Comparison of ENCODE assay signal across 1 cellular context in genomic region chr19:51253088-51253806, GRCh38.
TF ChIP-seq lines count a peak whose summit lies in the region.

No MANE protein-coding gene starts in this region.

TF ChIP-seq in K562, 482 proteins besides CTCF, POLR2A, EP300 and RAD21:
- TF ChIP-seq MAFK (IDR thresholded peaks at IDR 0.05; ENCODE audit: low read length) (no peak), HEY1 (CRISPR knock-in tag; IDR thresholded peaks at IDR 0.05; ENCODE audit: borderline replicate concordance) (no peak), ATF3 (IDR thresholded peaks at IDR 0.05) (no peak), ATF3 (CRISPR knock-in tag; conservative IDR thresholded peaks at IDR 0.05) (no peak), TARDBP (IDR thresholded peaks at IDR 0.05) (no peak), ZNF639 (CRISPR knock-in tag; conservative IDR thresholded peaks at IDR 0.05 in 1 of 2, IDR thresholded peaks at IDR 0.05 in 1 of 2) (no peak), ETV6 (IDR thresholded peaks at IDR 0.05; ENCODE audit: borderline replicate concordance in 1 of 2, low read depth in 2 of 2, low read length in 1 of 2) (peak; percentile 71 to 79; a peak in 2 of 4 replicates), ETV6 (CRISPR knock-in tag; IDR thresholded peaks at IDR 0.05; ENCODE audit: borderline replicate concordance) (no peak), HMG20A (CRISPR knock-in tag; conservative IDR thresholded peaks at IDR 0.05) (no peak), ZBTB12 (CRISPR knock-in tag; IDR thresholded peaks at IDR 0.05) (no peak), E2F4 (CRISPR knock-in tag; IDR thresholded peaks at IDR 0.05; ENCODE audit: low read depth) (no peak), POLR3G (IDR thresholded peaks at IDR 0.05; ENCODE audit: extremely low read depth, insufficient read length, insufficient replicate concordance) (no peak), TBL1XR1 (IDR thresholded peaks at IDR 0.05; ENCODE audit: low read length in 2 of 2) (no peak), C11orf30 (IDR thresholded peaks at IDR 0.05; ENCODE audit: low read depth) (0 out of 2 replicates have a peak, but pooled peaks have one; percentile 26), KAT7 (CRISPR knock-in tag; IDR thresholded peaks at IDR 0.05; ENCODE audit: borderline replicate concordance) (no peak), CUX1 (CRISPR knock-in tag; IDR thresholded peaks at IDR 0.05) (no peak), MTA3 (IDR thresholded peaks at IDR 0.05; ENCODE audit: borderline replicate concordance) (no peak), MCM3 (IDR thresholded peaks at IDR 0.05) (no peak), PKNOX1 (IDR thresholded peaks at IDR 0.05) (peak; percentile 23; the same call in 1 of the 2 replicates), HDAC1 (IDR thresholded peaks at IDR 0.05) (no peak), NCOA6 (IDR thresholded peaks at IDR 0.05) (no peak), ZNF277 (CRISPR knock-in tag; IDR thresholded peaks at IDR 0.05; ENCODE audit: borderline replicate concordance) (no peak), HES1 (IDR thresholded peaks at IDR 0.05; ENCODE audit: low read depth) (no peak), NBN (IDR thresholded peaks at IDR 0.05; ENCODE audit: low read depth) (no peak), ZFPM2 (CRISPR knock-in tag; IDR thresholded peaks at IDR 0.05) (no peak), MIER1 (IDR thresholded peaks at IDR 0.05; ENCODE audit: low read depth) (no peak), MAX (CRISPR knock-in tag; IDR thresholded peaks at IDR 0.05) (no peak), GABPA (tag; conservative IDR thresholded peaks at IDR 0.05; ENCODE audit: low read depth) (0 out of 2 replicates have a peak, but pooled peaks have one; percentile 30), RBM17 (IDR thresholded peaks at IDR 0.05; ENCODE audit: borderline replicate concordance, low read depth, low read length) (no peak), POU5F1 (IDR thresholded peaks at IDR 0.05; ENCODE audit: borderline replicate concordance, low read depth, low read length, partially characterized antibody) (no peak), ZNF507 (tag; conservative IDR thresholded peaks at IDR 0.05) (no peak), REST (CRISPR knock-in tag; IDR thresholded peaks at IDR 0.05; ENCODE audit: low read depth) (no peak), MTA2 (IDR thresholded peaks at IDR 0.05; ENCODE audit: low read depth) (no peak), NFATC3 (IDR thresholded peaks at IDR 0.05) (no peak), ZNF668 (CRISPR knock-in tag; IDR thresholded peaks at IDR 0.05) (no peak), SMAD1 (IDR thresholded peaks at IDR 0.05; ENCODE audit: low read depth, low read length, partially characterized antibody) (no peak), SMAD3 (CRISPR knock-in tag; conservative IDR thresholded peaks at IDR 0.05) (no peak), PBX2 (CRISPR knock-in tag; IDR thresholded peaks at IDR 0.05; ENCODE audit: low read depth) (no peak), PBX2 (tag; conservative IDR thresholded peaks at IDR 0.05; ENCODE audit: low read depth) (0 out of 2 replicates have a peak, but pooled peaks have one; percentile 7), ZNF316 (IDR thresholded peaks at IDR 0.05) (peak; percentile 64), MEIS2 (IDR thresholded peaks at IDR 0.05; ENCODE audit: partially characterized antibody) (peak; percentile 32), ZBED1 (IDR thresholded peaks at IDR 0.05) (no peak), MBD2 (IDR thresholded peaks at IDR 0.05; ENCODE audit: borderline replicate concordance, low read depth) (no peak), DPF2 (IDR thresholded peaks at IDR 0.05) (no peak), NCOR1 (IDR thresholded peaks at IDR 0.05) (no peak), NCOA4 (IDR thresholded peaks at IDR 0.05; ENCODE audit: partially characterized antibody) (no peak), RBBP5 (IDR thresholded peaks at IDR 0.05; ENCODE audit: borderline replicate concordance, insufficient read depth, low read length, poor library complexity, severe bottlenecking) (no peak)
